19 cellular contexts compared by ENCODE assay signal in the genomic region with DNA sequence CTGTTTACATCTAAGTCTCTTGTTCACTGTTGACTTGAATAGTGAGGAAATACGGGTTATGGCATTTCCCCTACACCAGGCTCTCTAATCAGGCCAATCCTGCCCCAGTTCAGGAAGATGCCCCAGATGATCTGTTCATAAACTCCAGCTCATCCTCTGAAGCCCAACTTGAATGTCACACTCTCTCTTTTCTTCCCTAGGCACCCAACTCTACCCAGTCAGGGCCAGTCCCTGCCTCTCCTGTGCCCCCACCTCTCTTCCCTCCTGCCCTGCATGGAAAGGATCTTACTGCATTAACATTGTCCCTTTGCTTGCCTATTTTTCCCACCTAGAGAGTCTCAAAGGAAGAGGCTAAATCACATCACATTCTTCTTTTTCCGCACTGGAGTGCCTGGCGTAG. TPM values are rescaled to one million over a fixed set of nuclear protein-coding genes. Genes with fewer than 3 reads are reported as not detected.
DNase-seq lines count a peak whose midpoint lies in the region; ATAC-seq and TF ChIP-seq lines count a peak whose summit lies in the region.
"Had no signal": no experiment of that assay in that cellular context is flagged by ENCODE, and none has a peak within 500 bp of the region (broad histone marks: within the 10 kb centered on the region; RNA-seq: fewer than 3 reads in every experiment).

No MANE protein-coding gene starts in this region.

- no peak for TF ChIP-seq POLR2A in GM18505 (IDR thresholded peaks at IDR 0.05; ENCODE audit: borderline replicate concordance, extremely low read depth, insufficient read depth, insufficient read length)

- no peaks in the 10 kb centered on the region for H3K9me3 Mint-ChIP-seq in progenitor cell of endocrine pancreas (ENCODE audit: low read depth)

- in situ Hi-C loops in GM13977 (cut with MboI; ENCODE audit: low pct_unique_long_range_greater_than_20kb, low sequenced_read_pairs, unreplicated experiment): no loop called here

- H3K4me3 Mint-ChIP-seq in progenitor cell of endocrine pancreas (ENCODE audit: low read depth): no peak overlapping the region
- H3K4me3 Mint-ChIP-seq: CD14-positive monocyte; CD4-positive, alpha-beta memory T cell had no signal

- H3K27ac Mint-ChIP-seq in progenitor cell of endocrine pancreas: peak overlapping the region; percentile 15
- H3K27ac Mint-ChIP-seq: CD4-positive, alpha-beta memory T cell had no signal

- no peak for TF ChIP-seq CTCF in progenitor cell of endocrine pancreas (IDR thresholded peaks at IDR 0.05; ENCODE audit: unreplicated experiment)
- TF ChIP-seq CTCF in GM13977 (IDR thresholded peaks at IDR 0.05; ENCODE audit: extremely low read depth, insufficient read depth, missing control alignments): no peak

- H3K36me3 Mint-ChIP-seq in progenitor cell of endocrine pancreas (ENCODE audit: insufficient read depth): no peaks in the 10 kb centered on the region
- H3K36me3 Mint-ChIP-seq: CD14-positive monocyte; CD4-positive, alpha-beta memory T cell had no signal

- peaks cover 17% of the 10 kb centered on the region for H3K4me1 Mint-ChIP-seq in progenitor cell of endocrine pancreas (ENCODE audit: low read depth)
- H3K4me1 Mint-ChIP-seq: CD4-positive, alpha-beta memory T cell had no signal

- H3K27me3 Mint-ChIP-seq in progenitor cell of endocrine pancreas: peaks cover 42% of the 10 kb centered on the region

- ATAC-seq in HG02588 (IDR thresholded peaks at IDR 0.05; ENCODE audit: unreplicated experiment) (no peak), GM18505 (IDR thresholded peaks at IDR 0.05; ENCODE audit: unreplicated experiment) (no peak)
- ATAC-seq: A549, GM12878 had no signal

- DNase-seq in activated CD8-positive, alpha-beta memory T cell treated with anti-CD3 and anti-CD28 coated beads for 24 hours: peak; percentile 19
- no peak for DNase-seq in activated CD8-positive, alpha-beta memory T cell treated with anti-CD3 and anti-CD28 coated beads, Interleukin-2, amount 50 U/mL, for 48 hours
- DNase-seq in islet precursor cell (peak; percentile 32), progenitor cell of endocrine pancreas (ENCODE audit: low spot score, unreplicated experiment) (no peak), GM13977 (ENCODE audit: low spot score) (no peak)
- DNase-seq: AML-193; Calu3; CD4-positive, alpha-beta memory T cell; DMS53; DND-41; EL; GOT3 had no signal

RNA-seq across cellular contexts. Expression of gene TRPV6, which starts 10.6 kb away (rescaled TPM):
- total RNA-seq in progenitor cell of endocrine pancreas: 5.7 and 6.2 TPM in 2 replicates
- total RNA-seq: CD4-positive, alpha-beta memory T cell; G401; GM12878 had no signal

RNA-seq across cellular contexts. Expression of gene TRPV5, which starts 37.4 kb away (rescaled TPM):
- 0.13 and 0.14 TPM in 2 replicates for total RNA-seq in progenitor cell of endocrine pancreas
- total RNA-seq: Calu3; CD4-positive, alpha-beta memory T cell; G401; GM12878; HT-29 had no signal

RNA-seq across cellular contexts. Expression of gene EPHB6, which starts 41.3 kb away (rescaled TPM):
- 24.8 and 28.8 TPM in 2 replicates for total RNA-seq in progenitor cell of endocrine pancreas
- total RNA-seq: G401 had no signal

RNA-seq across cellular contexts. Expression of gene LLCFC1, which starts 43.1 kb away (rescaled TPM):
- total RNA-seq in progenitor cell of endocrine pancreas: not detected in 2 replicates
- total RNA-seq: Calu3; CD4-positive, alpha-beta memory T cell; G401; GM12878; HT-29 had no signal

Comparison
In these comparisons a context has a peak if more than half of its experiments do, and no peak if none do; other contexts are left out.
1. DNase-seq: peak in activated CD8-positive, alpha-beta memory T cell treated with anti-CD3 and anti-CD28 coated beads for 24 hours (single experiment) and islet precursor cell (single experiment); none in activated CD8-positive, alpha-beta memory T cell treated with anti-CD3 and anti-CD28 coated beads, Interleukin-2, amount 50 U/mL, for 48 hours (single experiment), progenitor cell of endocrine pancreas (single experiment) and GM13977 (single experiment).